Comparison of ENCODE assay signal across 8 cellular contexts in genomic region chr15:75104804-75105557, GRCh38.
DNase-seq lines count a peak whose midpoint lies in the region; ATAC-seq and TF ChIP-seq lines count a peak whose summit lies in the region.

No MANE protein-coding gene starts in this region.

- no peaks in the 10 kb centered on the region for H3K9me2 ChIP-seq in PC-9 (ENCODE audit: insufficient read depth)

- in situ Hi-C loops in T47D (cut with HindIII; ENCODE audit: low pct_unique_long_range_greater_than_20kb, low sequenced_read_pairs): no loop called here

- H3K27me3 Mint-ChIP-seq in endodermal cell (ENCODE audit: insufficient read depth): no peaks in the 10 kb centered on the region

- no peak overlapping the region for H2AFZ ChIP-seq in PC-9

- no peaks in the 10 kb centered on the region for H3K9me3 Mint-ChIP-seq in endodermal cell

- DNase-seq in activated naive CD4-positive, alpha-beta T cell treated with Interleukin-2 at 50 U/mL for 16 hours: peak; percentile 24
- DNase-seq in activated naive CD4-positive, alpha-beta T cell (lab: John Stamatoyannopoulos, UW): no peak
- DNase-seq in PC-9: peak; percentile 87 to 98
- DNase-seq in T47D (ENCODE audit: low read depth in 1 of 2, low spot score in 1 of 2): peak; percentile 89 to 94
- DNase-seq in right lobe of liver: peak in 1 of 3 donors; percentile 51
- DNase-seq in endodermal cell: no peak
- no peak for DNase-seq in NCI-H1694 (lab: John Stamatoyannopoulos, UW)

- intact Hi-C loops in PC-9 (cut with micrococcal nuclease; ENCODE audit: unreplicated experiment): loop anchor here (1.0 to 2.0 kb wide), 4 partner anchors 47 to 99 kb away; no protein-coding TSS in a partner anchor
- intact Hi-C loops in right lobe of liver (cut with DNase I): no loop called here

- 60% methylated on average over 1 of the region's 3 CpGs for WGBS in right lobe of liver (ENCODE audit: insufficient coverage, low coverage, low lambda C conversion rate, missing lambda C conversion rate)
- WGBS in endodermal cell (ENCODE audit: insufficient coverage in 1 of 2, insufficient read length in 1 of 2), 2 experiments: 92% methylated on average over 3 of the region's 3 CpGs; no CpG with 5 or more reads in 1 of the 2 experiments

- H3K4me2 ChIP-seq in PC-9: peak overlapping the region; percentile 56

- H3K4me1 ChIP-seq in PC-9 (replicated peaks; ENCODE audit: insufficient read depth) (peaks cover 62% of the 10 kb centered on the region), right lobe of liver (no peaks in the 10 kb centered on the region), endodermal cell (ENCODE audit: control insufficient read depth, insufficient read depth, low read length) (peaks cover 2% of the 10 kb centered on the region)

- peak overlapping the region; percentile 99 for H3K27ac ChIP-seq in PC-9
- peak overlapping the region in 2 of 3 donors; percentile 31 to 37 for H3K27ac ChIP-seq in right lobe of liver
- H3K27ac ChIP-seq in endodermal cell (ENCODE audit: low read depth, low read length): no peak overlapping the region

- H3K27ac Mint-ChIP-seq in endodermal cell: no peak overlapping the region

- TF ChIP-seq POLR2A in right lobe of liver (IDR thresholded peaks at IDR 0.05): no peak

- no peaks in the 10 kb centered on the region for H3K36me3 Mint-ChIP-seq in endodermal cell (ENCODE audit: low read depth)

- H3K4me1 Mint-ChIP-seq in endodermal cell: peaks cover 13% of the 10 kb centered on the region

- H3K9me3 ChIP-seq in PC-9 (ENCODE audit: insufficient read depth, low read depth) (no peaks in the 10 kb centered on the region), right lobe of liver (no peaks in the 10 kb centered on the region), endodermal cell (ENCODE audit: control insufficient read depth, low read length) (no peaks in the 10 kb centered on the region)

- CTCF ChIA-PET in PC-9 (lab: Charles Lee): interaction anchor here (0.7 to 2.0 kb wide), 5 partner anchors 47 to 674 kb away, joined by 3 to 6 read pairs (median 3); no protein-coding TSS in a partner anchor

- H3K4me3 ChIP-seq in PC-9 (no peak overlapping the region), right lobe of liver (no peak overlapping the region), endodermal cell (ENCODE audit: low read length) (no peak overlapping the region)

- no peaks in the 10 kb centered on the region for H4K20me1 ChIP-seq in PC-9 (ENCODE audit: insufficient read depth)

- no peak overlapping the region for H3K9ac ChIP-seq in endodermal cell (ENCODE audit: extremely low read depth, low read length, poor library complexity, severe bottlenecking)

- POLR2A ChIA-PET in PC-9 (lab: Charles Lee; ENCODE audit: unreplicated experiment): interaction anchor here (0.6 to 1.1 kb wide), 5 partner anchors 39 to 110 kb away, joined by 3 to 7 read pairs (median 4); no protein-coding TSS in a partner anchor

- no peaks in the 10 kb centered on the region for H3K79me2 ChIP-seq in PC-9 (ENCODE audit: low read depth)

- H3K36me3 ChIP-seq in PC-9 (ENCODE audit: low read depth) (no peaks in the 10 kb centered on the region), right lobe of liver (no peaks in the 10 kb centered on the region), endodermal cell (ENCODE audit: control insufficient read depth, insufficient read depth, low read length) (no peaks in the 10 kb centered on the region)

- no peak overlapping the region for H3K4me3 Mint-ChIP-seq in endodermal cell

- BruUV-seq in PC-9 (replicated peaks; lab: Mats Ljungman, UMichigan): TSS peak; percentile 97

- peaks cover 40% of the 10 kb centered on the region for H3F3A ChIP-seq in PC-9 (ENCODE audit: insufficient read depth, low read depth)

- TF ChIP-seq CTCF in PC-9 (conservative IDR thresholded peaks at IDR 0.05) (no peak), right lobe of liver (IDR thresholded peaks at IDR 0.05) (no peak), endodermal cell (conservative IDR thresholded peaks at IDR 0.05) (no peak)

- ATAC-seq in HG03045 (IDR thresholded peaks at IDR 0.05; ENCODE audit: unreplicated experiment): peak; percentile 48
- ATAC-seq in right lobe of liver: peak; percentile 65 to 79 (median 69)

- H3K27me3 ChIP-seq in PC-9 (ENCODE audit: insufficient read depth, low read depth) (no peaks in the 10 kb centered on the region), right lobe of liver (no peaks in the 10 kb centered on the region), endodermal cell (ENCODE audit: control insufficient read depth, insufficient read depth, low read length, poor library complexity, severe bottlenecking) (no peaks in the 10 kb centered on the region)

Comparison
In these comparisons a context has a peak if more than half of its experiments do, and no peak if none do; other contexts are left out.
1. DNase-seq: peak in activated naive CD4-positive, alpha-beta T cell treated with Interleukin-2 at 50 U/mL for 16 hours (single experiment), PC-9 (2 of 2) and T47D (2 of 2); none in activated naive CD4-positive, alpha-beta T cell (0 of 4), endodermal cell (single experiment) and NCI-H1694 (single experiment).